11 cellular contexts compared by ENCODE assay signal in genomic region chr3:184184546-184185234, GRCh38. TPM values are rescaled to one million over a fixed set of nuclear protein-coding genes. Genes with fewer than 3 reads are reported as not detected.
A peak's percentile ranks its signal among the peaks of the same experiment; 100 is the strongest.
DNase-seq lines count a peak whose midpoint lies in the region; ATAC-seq, FAIRE-seq and TF ChIP-seq lines count a peak whose summit lies in the region.
"Had no signal": no experiment of that assay in that cellular context is flagged by ENCODE, and none has a peak within 500 bp of the region (broad histone marks: within the 10 kb centered on the region; RNA-seq: fewer than 3 reads in every experiment).

No MANE protein-coding gene starts in this region.

- peak overlapping the region; percentile 88 for H3K27ac Mint-ChIP-seq in activated naive CD8-positive, alpha-beta T cell treated with anti-CD3 and anti-CD28 coated beads for 36 hours

- H3K36me3 Mint-ChIP-seq in activated naive CD8-positive, alpha-beta T cell treated with anti-CD3 and anti-CD28 coated beads for 36 hours, result peaks cover 33% of the 10 kb centered on the region

- ATAC-seq in A549 (no peak), HG03342 (IDR thresholded peaks at IDR 0.05; ENCODE audit: unreplicated experiment) (no peak)

- no peaks in the 10 kb centered on the region for H3K27me3 Mint-ChIP-seq in activated naive CD8-positive, alpha-beta T cell treated with anti-CD3 and anti-CD28 coated beads for 36 hours

- TF ChIP-seq EP300 in A549 (IDR thresholded peaks at IDR 0.05), result no peak

- DNase-seq in A549 (ENCODE audit: low read depth in 1 of 2, low spot score in 1 of 2), result no peak
- DNase-seq in HL-60 (ENCODE audit: low read depth in 1 of 2, low spot score in 1 of 2), result no peak
- DNase-seq in activated naive CD8-positive, alpha-beta T cell treated with anti-CD3 and anti-CD28 coated beads for 36 hours, result no peak
- DNase-seq in DMS79 treated with DMSO at 0.1 percent for 48 hours (lab: John Stamatoyannopoulos, UW), result no peak
- no peak for DNase-seq in NCI-H446 (lab: John Stamatoyannopoulos, UW)
- no peak for DNase-seq in cerebellar nuclear complex (lab: John Stamatoyannopoulos, UW)
- DNase-seq: activated effector memory CD4-positive, alpha-beta T cell treated with Interleukin-2 at 50 U/mL for 16 hours; head of caudate nucleus; NCI-H526 treated with DMSO at 0.1 percent for 48 hours had no signal

- peaks cover 62 to 77% of the 10 kb centered on the region in 2 donors for H3K36me3 ChIP-seq in muscle layer of duodenum (ENCODE audit: control insufficient read depth in 1 of 2, insufficient read depth in 2 of 2, low read length in 2 of 2)

- peak overlapping the region; percentile 86 for H3K4me2 ChIP-seq in A549

- H3K4me3 ChIP-seq in A549 (no peak overlapping the region), HL-60 (replicated peaks; ENCODE audit: insufficient read depth, low read length) (no peak overlapping the region), muscle layer of duodenum (ENCODE audit: low read depth in 1 of 2, low read length in 2 of 2) (no peak overlapping the region)

- no peaks in the 10 kb centered on the region for H3K9me3 ChIP-seq in A549
- H3K9me3 ChIP-seq in muscle layer of duodenum (ENCODE audit: control insufficient read depth in 1 of 2, low read length in 2 of 2), result no peaks in the 10 kb centered on the region

- WGBS in A549 (ENCODE audit: missing lambda C conversion rate), result 95% methylated on average over 18 of the region's 18 CpGs

- FAIRE-seq in A549 (lab: Jason Lieb, UNC), result no peak

- H3K27ac ChIP-seq in A549, result peak overlapping the region; percentile 86 to 96; a peak in 5 of 6 replicates
- H3K27ac ChIP-seq in HL-60 (replicated peaks), result peak overlapping the region; percentile 70
- peak overlapping the region; percentile 78 for H3K27ac ChIP-seq in muscle layer of duodenum (ENCODE audit: low read length)

- no peak for TF ChIP-seq CTCF in A549 (IDR thresholded peaks at IDR 0.05)
- no peak for TF ChIP-seq CTCF in HL-60 (IDR thresholded peaks at IDR 0.05; ENCODE audit: insufficient read depth, low read length)

- H3K27me3 ChIP-seq in HL-60 (ENCODE audit: insufficient read depth, poor library complexity, severe bottlenecking) (no peaks in the 10 kb centered on the region), muscle layer of duodenum (ENCODE audit: low read depth, low read length) (no peaks in the 10 kb centered on the region)

- peak overlapping the region; percentile 97 for H3K4me3 Mint-ChIP-seq in activated naive CD8-positive, alpha-beta T cell treated with anti-CD3 and anti-CD28 coated beads for 36 hours

- no peak for TF ChIP-seq POLR2A in A549 (IDR thresholded peaks at IDR 0.05; ENCODE audit: low read length)

- CTCF ChIA-PET in A549 (lab: Yijun Ruan, JAX), result interaction anchor here (0.7 to 1.7 kb wide), 5 partner anchors 8 to 205 kb away, joined by 3 to 6 read pairs (median 4); partner anchors contain the start of gene EEF1AKMT4

- TF ChIP-seq RAD21 in A549 (conservative IDR thresholded peaks at IDR 0.05 in 1 of 2, IDR thresholded peaks at IDR 0.05 in 1 of 2), result no peak

- no peaks in the 10 kb centered on the region for H3K9me3 Mint-ChIP-seq in activated naive CD8-positive, alpha-beta T cell treated with anti-CD3 and anti-CD28 coated beads for 36 hours

- H3K4me1 ChIP-seq in A549, result peaks cover 12% of the 10 kb centered on the region; the same call in 2 of the 3 replicates
- H3K4me1 ChIP-seq in muscle layer of duodenum (ENCODE audit: control insufficient read depth in 1 of 2, insufficient read depth in 2 of 2, low read length in 2 of 2), result peaks cover 19 to 33% of the 10 kb centered on the region in 2 donors

- H3K4me1 Mint-ChIP-seq in activated naive CD8-positive, alpha-beta T cell treated with anti-CD3 and anti-CD28 coated beads for 36 hours, result peaks cover 21% of the 10 kb centered on the region

- POLR2A ChIA-PET in A549 (lab: Yijun Ruan, JAX), result interaction anchor here (0.5 to 1.2 kb wide), 3 partner anchors 8 to 169 kb away, joined by 3 to 14 read pairs (median 4); partner anchors contain the start of gene DVL3

TF ChIP-seq in A549, 52 proteins besides CTCF, POLR2A, EP300 and RAD21:
- TF ChIP-seq EHMT2 (IDR thresholded peaks at IDR 0.05; ENCODE audit: low read depth) (no peak), E2F6 (IDR thresholded peaks at IDR 0.05; ENCODE audit: borderline replicate concordance, low read depth) (no peak), CHD4 (IDR thresholded peaks at IDR 0.05; ENCODE audit: borderline replicate concordance) (no peak), HEYL (CRISPR knock-in tag; IDR thresholded peaks at IDR 0.05) (no peak), SMC3 (IDR thresholded peaks at IDR 0.05) (no peak), EHF (CRISPR knock-in tag; IDR thresholded peaks at IDR 0.05) (no peak), KDM1A (IDR thresholded peaks at IDR 0.05; ENCODE audit: low read depth) (no peak), CBX2 (IDR thresholded peaks at IDR 0.05; ENCODE audit: borderline replicate concordance, low read depth) (no peak), CEBPB (IDR thresholded peaks at IDR 0.05) (no peak)

RNA-seq across cellular contexts. Expression of gene ABCF3, which starts 1.3 kb away (rescaled TPM):
- polyA plus RNA-seq in A549 (2011; rRNA removed), result 34.6 and 35.3 TPM in 2 replicates
- polyA plus RNA-seq in A549 (2012; cell fraction: cytosol; rRNA removed), result 39.4 and 49.4 TPM in 2 replicates
- 126 and 128 TPM in 2 replicates for polyA plus RNA-seq in A549 (2012; cell fraction: nucleus; rRNA removed)
- 46.6 to 50.2 TPM (median 47.7 TPM) in 3 replicates for polyA plus RNA-seq in A549 (2017; fragmentation: RNase III; extraction: RNeasy Plus Mini Kit Qiagen cat#74134 plus additional on column Dnase treatment)
- 56.8 and 63.7 TPM in 2 replicates for polyA minus RNA-seq in A549 (2011; rRNA and poly(A)+ RNA removed)
- total RNA-seq in activated naive CD8-positive, alpha-beta T cell treated with anti-CD3 and anti-CD28 coated beads for 36 hours, result 10 to 100 TPM; 57.2 to 58.7 TPM

RNA-seq across cellular contexts. Expression of gene AP2M1, which starts 10.0 kb away (rescaled TPM):
- polyA plus RNA-seq in A549 (2011; rRNA removed), result 274 and 316 TPM in 2 replicates
- polyA plus RNA-seq in A549 (2012; cell fraction: cytosol; rRNA removed), result 385 and 421 TPM in 2 replicates
- polyA plus RNA-seq in A549 (2012; cell fraction: nucleus; rRNA removed), result 290 and 299 TPM in 2 replicates
- polyA plus RNA-seq in A549 (2017; fragmentation: RNase III; extraction: RNeasy Plus Mini Kit Qiagen cat#74134 plus additional on column Dnase treatment), result 285 to 298 TPM (median 288 TPM) in 3 replicates
- 217 and 258 TPM in 2 replicates for polyA minus RNA-seq in A549 (2011; rRNA and poly(A)+ RNA removed)
- 100 to 1,000 TPM; 209 to 219 TPM for total RNA-seq in activated naive CD8-positive, alpha-beta T cell treated with anti-CD3 and anti-CD28 coated beads for 36 hours

RNA-seq across cellular contexts. Expression of gene DVL3, which starts 29.5 kb away (rescaled TPM):
- 14.1 and 17.7 TPM in 2 replicates for polyA plus RNA-seq in A549 (2011; rRNA removed)
- 17.9 and 23.2 TPM in 2 replicates for polyA plus RNA-seq in A549 (2012; cell fraction: cytosol; rRNA removed)
- polyA plus RNA-seq in A549 (2012; cell fraction: nucleus; rRNA removed), result 75.3 and 93.6 TPM in 2 replicates
- 23.6 to 24.4 TPM (median 23.9 TPM) in 3 replicates for polyA plus RNA-seq in A549 (2017; fragmentation: RNase III; extraction: RNeasy Plus Mini Kit Qiagen cat#74134 plus additional on column Dnase treatment)
- 22.2 and 29.2 TPM in 2 replicates for polyA minus RNA-seq in A549 (2011; rRNA and poly(A)+ RNA removed)
- 10 to 100 TPM; 22.9 to 25.2 TPM for total RNA-seq in activated naive CD8-positive, alpha-beta T cell treated with anti-CD3 and anti-CD28 coated beads for 36 hours

RNA-seq across cellular contexts. Expression of gene VWA5B2, which starts 44.7 kb away (rescaled TPM):
- polyA plus RNA-seq in A549 (2011; rRNA removed), result 0.11 and 0.37 TPM in 2 replicates
- 0.66 and 0.69 TPM in 2 replicates for polyA plus RNA-seq in A549 (2012; cell fraction: cytosol; rRNA removed)
- polyA plus RNA-seq in A549 (2012; cell fraction: nucleus; rRNA removed), result 4.0 and 4.4 TPM in 2 replicates
- 0.37 to 0.48 TPM (median 0.47 TPM) in 3 replicates for polyA plus RNA-seq in A549 (2017; fragmentation: RNase III; extraction: RNeasy Plus Mini Kit Qiagen cat#74134 plus additional on column Dnase treatment)
- 0.34 and 0.41 TPM in 2 replicates for polyA minus RNA-seq in A549 (2011; rRNA and poly(A)+ RNA removed)
- total RNA-seq in activated naive CD8-positive, alpha-beta T cell treated with anti-CD3 and anti-CD28 coated beads for 36 hours, result not detected

RNA-seq across cellular contexts. Expression of gene EIF2B5, which starts 49.5 kb away (rescaled TPM):
- polyA plus RNA-seq in A549 (2011; rRNA removed) (32.7 and 33.9 TPM in 2 replicates), A549 (2017; fragmentation: RNase III; extraction: RNeasy Plus Mini Kit Qiagen cat#74134 plus additional on column Dnase treatment) (29.8 to 32.5 TPM (median 32.1 TPM) in 3 replicates)
- polyA plus RNA-seq in A549 (2012; cell fraction: cytosol; rRNA removed), result 31.0 and 32.0 TPM in 2 replicates
- polyA plus RNA-seq in A549 (2012; cell fraction: nucleus; rRNA removed), result 53.8 and 60.2 TPM in 2 replicates
- 29.7 and 30.8 TPM in 2 replicates for polyA minus RNA-seq in A549 (2011; rRNA and poly(A)+ RNA removed)
- total RNA-seq in activated naive CD8-positive, alpha-beta T cell treated with anti-CD3 and anti-CD28 coated beads for 36 hours, result 10 to 100 TPM; 73.2 to 74.4 TPM
